In genomic region chr9:124222918-124223720, GRCh38 we compare ENCODE assay signal across 1 cellular context.
TF ChIP-seq lines count a peak whose summit lies in the region.

No MANE protein-coding gene starts in this region.

TF ChIP-seq in HepG2, 621 proteins besides CTCF, POLR2A, EP300 and RAD21 (continued from another document and continues in another):
- peak; percentile 98 for TF ChIP-seq TARDBP (CRISPR knock-in tag; IDR thresholded peaks at IDR 0.05)
- TF ChIP-seq FIP1L1 (IDR thresholded peaks at IDR 0.05; ENCODE audit: borderline replicate concordance, insufficient read depth, low read depth, low read length) = no peak
- no peak for TF ChIP-seq SP2 (CRISPR knock-in tag; IDR thresholded peaks at IDR 0.05)
- peak; percentile 86 for TF ChIP-seq ZFX (CRISPR knock-in tag; IDR thresholded peaks at IDR 0.05; ENCODE audit: low read depth)
- TF ChIP-seq GABPA (IDR thresholded peaks at IDR 0.05; ENCODE audit: low read depth, low read length) = no peak
- TF ChIP-seq GABPA (CRISPR knock-in tag; IDR thresholded peaks at IDR 0.05; ENCODE audit: low read depth) = 0 out of 2 replicates have a peak, but pooled peaks have one; percentile 57
- 0 out of 2 replicates have a peak, but pooled peaks have one; percentile 19 for TF ChIP-seq ZNF776 (CRISPR knock-in tag; IDR thresholded peaks at IDR 0.05)
- TF ChIP-seq NR1H2 (CRISPR knock-in tag; IDR thresholded peaks at IDR 0.05; ENCODE audit: borderline replicate concordance, low read depth) = no peak; the same call in 1 of the 2 replicates
- TF ChIP-seq ETV5 (CRISPR knock-in tag; IDR thresholded peaks at IDR 0.05; ENCODE audit: borderline replicate concordance) = peak; percentile 85
- TF ChIP-seq ZNF318 (CRISPR knock-in tag; IDR thresholded peaks at IDR 0.05) = no peak
- TF ChIP-seq TOE1 (CRISPR knock-in tag; IDR thresholded peaks at IDR 0.05) = no peak
- TF ChIP-seq AHR (CRISPR knock-in tag; IDR thresholded peaks at IDR 0.05) = no peak; the same call in 1 of the 2 replicates
- no peak for TF ChIP-seq ZNF563 (CRISPR knock-in tag; IDR thresholded peaks at IDR 0.05)
- TF ChIP-seq ZNF224 (CRISPR knock-in tag; IDR thresholded peaks at IDR 0.05) = no peak
- TF ChIP-seq TCF7 (IDR thresholded peaks at IDR 0.05; ENCODE audit: low read depth) = 0 out of 2 replicates have a peak, but pooled peaks have one; percentile 25
- no peak for TF ChIP-seq ZNF143 (CRISPR knock-in tag; IDR thresholded peaks at IDR 0.05)
- TF ChIP-seq TSC22D2 (CRISPR knock-in tag; IDR thresholded peaks at IDR 0.05; ENCODE audit: borderline replicate concordance) = no peak
- TF ChIP-seq ZNF251 (CRISPR knock-in tag; IDR thresholded peaks at IDR 0.05) = no peak
- TF ChIP-seq FOXK1 (CRISPR knock-in tag; IDR thresholded peaks at IDR 0.05; ENCODE audit: borderline replicate concordance, low read depth) = peak; percentile 90; the same call in 1 of the 2 replicates
- TF ChIP-seq ZNF451 (CRISPR knock-in tag; IDR thresholded peaks at IDR 0.05) = 0 out of 2 replicates have a peak, but pooled peaks have one; percentile 58
- no peak for TF ChIP-seq MTA3 (CRISPR knock-in tag; IDR thresholded peaks at IDR 0.05)
- TF ChIP-seq ZNF468 (CRISPR knock-in tag; IDR thresholded peaks at IDR 0.05) = no peak
- TF ChIP-seq ZNF230 (CRISPR knock-in tag; IDR thresholded peaks at IDR 0.05) = peak; percentile 82; the same call in 1 of the 2 replicates
- TF ChIP-seq ZNF761 (CRISPR knock-in tag; conservative IDR thresholded peaks at IDR 0.05) = peak; percentile 85
- peak; percentile 79; the same call in 1 of the 2 replicates for TF ChIP-seq GZF1 (CRISPR knock-in tag; IDR thresholded peaks at IDR 0.05)
- peak; percentile 47; the same call in 1 of the 2 replicates for TF ChIP-seq ZFP37 (CRISPR knock-in tag; IDR thresholded peaks at IDR 0.05; ENCODE audit: borderline replicate concordance)
- TF ChIP-seq KMT2B (CRISPR knock-in tag; IDR thresholded peaks at IDR 0.05) = no peak
- no peak for TF ChIP-seq HNRNPUL1 (IDR thresholded peaks at IDR 0.05; ENCODE audit: low read depth, low read length)
- TF ChIP-seq IKZF5 (CRISPR knock-in tag; IDR thresholded peaks at IDR 0.05) = peak; percentile 84; the same call in 1 of the 2 replicates
- no peak for TF ChIP-seq SOX6 (IDR thresholded peaks at IDR 0.05)
- TF ChIP-seq SOX6 (CRISPR knock-in tag; IDR thresholded peaks at IDR 0.05) = peak; percentile 99
- TF ChIP-seq BRD4 (CRISPR knock-in tag; IDR thresholded peaks at IDR 0.05) = no peak
- 0 out of 2 replicates have a peak, but pooled peaks have one; percentile 18 for TF ChIP-seq DR1 (CRISPR knock-in tag; IDR thresholded peaks at IDR 0.05)
- TF ChIP-seq ZNF691 (CRISPR knock-in tag; IDR thresholded peaks at IDR 0.05; ENCODE audit: borderline replicate concordance, low read depth) = peak; percentile 48; the same call in 1 of the 2 replicates
- TF ChIP-seq ESRRA (CRISPR knock-in tag; IDR thresholded peaks at IDR 0.05; ENCODE audit: low read depth) = 0 out of 2 replicates have a peak, but pooled peaks have one; percentile 86
- peak; percentile 97 for TF ChIP-seq SALL1 (CRISPR knock-in tag; IDR thresholded peaks at IDR 0.05)
- no peak for TF ChIP-seq ZNF558 (CRISPR knock-in tag; IDR thresholded peaks at IDR 0.05; ENCODE audit: borderline replicate concordance)
- TF ChIP-seq ZC3H4 (CRISPR knock-in tag; IDR thresholded peaks at IDR 0.05; ENCODE audit: borderline replicate concordance) = no peak
- no peak for TF ChIP-seq ATRX (CRISPR knock-in tag; IDR thresholded peaks at IDR 0.05; ENCODE audit: borderline replicate concordance)
- no peak for TF ChIP-seq ZNF709 (CRISPR knock-in tag; IDR thresholded peaks at IDR 0.05)
- peak; percentile 73; the same call in 1 of the 2 replicates for TF ChIP-seq KDM2A (CRISPR knock-in tag; IDR thresholded peaks at IDR 0.05; ENCODE audit: borderline replicate concordance, low read depth)
- TF ChIP-seq FOXM1 (CRISPR knock-in tag; IDR thresholded peaks at IDR 0.05) = no peak
- no peak for TF ChIP-seq HNRNPH1 (optimal IDR thresholded peaks at IDR 0.05; ENCODE audit: low read depth, low read length)
- no peak for TF ChIP-seq STAT5B (CRISPR knock-in tag; IDR thresholded peaks at IDR 0.05)
- 0 out of 2 replicates have a peak, but pooled peaks have one; percentile 57 for TF ChIP-seq ZNF20 (CRISPR knock-in tag; IDR thresholded peaks at IDR 0.05)
- TF ChIP-seq ZNF784 (CRISPR knock-in tag; IDR thresholded peaks at IDR 0.05; ENCODE audit: borderline replicate concordance) = peak; percentile 74; the same call in 1 of the 2 replicates
- peak; percentile 56; the same call in 1 of the 3 replicates for TF ChIP-seq MXI1 (IDR thresholded peaks at IDR 0.05; ENCODE audit: borderline replicate concordance, low read depth, low read length)
- TF ChIP-seq NFE2L1 (CRISPR knock-in tag; IDR thresholded peaks at IDR 0.05; ENCODE audit: borderline replicate concordance) = no peak
- no peak for TF ChIP-seq CREB3 (CRISPR knock-in tag; IDR thresholded peaks at IDR 0.05)
- peak; percentile 76; the same call in 1 of the 2 replicates for TF ChIP-seq NR2F2 (IDR thresholded peaks at IDR 0.05; ENCODE audit: borderline replicate concordance, low read depth)
- TF ChIP-seq RFXANK (CRISPR knock-in tag; IDR thresholded peaks at IDR 0.05) = no peak
- peak; percentile 92 for TF ChIP-seq HIC2 (CRISPR knock-in tag; IDR thresholded peaks at IDR 0.05; ENCODE audit: low read depth)
- no peak for TF ChIP-seq U2AF2 (IDR thresholded peaks at IDR 0.05; ENCODE audit: low read depth, low read length)
- peak; percentile 71; the same call in 1 of the 2 replicates for TF ChIP-seq ZNF543 (CRISPR knock-in tag; IDR thresholded peaks at IDR 0.05)
- peak; percentile 82; the same call in 1 of the 2 replicates for TF ChIP-seq BORCS8-MEF2B (CRISPR knock-in tag; IDR thresholded peaks at IDR 0.05)
- TF ChIP-seq ZNF547 (CRISPR knock-in tag; IDR thresholded peaks at IDR 0.05) = no peak; the same call in 1 of the 2 replicates
- peak; percentile 50 for TF ChIP-seq YY1 (IDR thresholded peaks at IDR 0.05; ENCODE audit: insufficient read depth, insufficient replicate concordance, low read depth, low read length)
- no peak for TF ChIP-seq KLF12 (CRISPR knock-in tag; IDR thresholded peaks at IDR 0.05; ENCODE audit: borderline replicate concordance)
- no peak for TF ChIP-seq NONO (IDR thresholded peaks at IDR 0.05)
- TF ChIP-seq NONO (CRISPR knock-in tag; conservative IDR thresholded peaks at IDR 0.05) = peak; percentile 93
- no peak for TF ChIP-seq ZNF234 (CRISPR knock-in tag; conservative IDR thresholded peaks at IDR 0.05)
- no peak for TF ChIP-seq ZNF550 (CRISPR knock-in tag; IDR thresholded peaks at IDR 0.05; ENCODE audit: borderline replicate concordance)
- no peak for TF ChIP-seq SIN3B (IDR thresholded peaks at IDR 0.05; ENCODE audit: low read length)
- no peak for TF ChIP-seq ZNF30 (CRISPR knock-in tag; IDR thresholded peaks at IDR 0.05)
- no peak for TF ChIP-seq MBD4 (IDR thresholded peaks at IDR 0.05; ENCODE audit: borderline replicate concordance, low read length)
